ENCODE assay signal across 14 cellular contexts in the genomic region with DNA sequence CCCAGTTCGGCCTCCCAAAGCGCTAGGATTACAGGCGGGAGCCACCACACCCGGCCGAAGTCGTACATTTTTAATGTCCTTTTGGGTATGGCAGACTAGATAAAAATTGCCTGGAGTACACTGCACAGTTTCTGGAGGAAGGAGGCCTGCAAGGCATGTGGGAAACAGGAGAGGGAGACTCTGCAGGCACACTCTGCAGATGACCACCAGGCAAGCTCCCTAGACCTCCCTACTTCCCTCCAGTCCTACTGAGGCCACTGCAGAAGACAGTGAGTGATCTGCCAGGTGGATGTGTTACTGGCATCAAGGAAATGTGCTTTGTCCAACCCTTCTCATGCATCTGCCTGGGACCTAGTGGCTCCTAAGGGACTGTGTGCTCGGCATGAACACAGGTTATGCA. TPM values are rescaled to one million over a fixed set of nuclear protein-coding genes. Genes with fewer than 3 reads are reported as not detected.
"Had no signal": no experiment of that assay in that cellular context is flagged by ENCODE, and none has a peak within 500 bp of the region (broad histone marks: within the 10 kb centered on the region; RNA-seq: fewer than 3 reads in every experiment).

No MANE protein-coding gene starts in this region.

- H3K9me3 ChIP-seq: pancreas had no signal

- ATAC-seq: pancreas; stimulated activated naive CD8-positive, alpha-beta T cell treated with anti-CD3 and anti-CD28 coated beads, Interleukin-15, Interleukin-2, amounts not matched to agents 100 U/mL and 50 U/mL, for 24 hours had no signal

- H2AFZ ChIP-seq: hepatocyte had no signal

- H3K79me2 ChIP-seq: hepatocyte had no signal

- H3K27ac ChIP-seq: hepatocyte, pancreas had no signal

- H3K36me3 ChIP-seq: pancreas had no signal

- H3K4me2 ChIP-seq: hepatocyte had no signal

- H3K4me3 ChIP-seq: hepatocyte, pancreas had no signal

- DNase-seq: activated CD4-positive, alpha-beta memory T cell treated with anti-CD3 and anti-CD28 coated beads, Interleukin-2, amount 10 ng/mL, durations not matched to agents 7 days and 5 days; activated CD4-positive, alpha-beta T cell treated with anti-CD3 and anti-CD28 coated beads for 4 hours; activated naive CD4-positive, alpha-beta T cell treated with anti-CD3 and anti-CD28 coated beads, Interleukin-2, amount 10 ng/mL, durations not matched to agents 7 days and 5 days; activated T-cell treated with anti-CD3 and anti-CD28 coated beads, Interleukin-2, amount 50 U/mL, for 24 hours; caudate nucleus; foreskin melanocyte; islet precursor cell; mammary epithelial cell; naive B cell; pancreas; small intestine; stimulated activated naive CD8-positive, alpha-beta T cell treated with anti-CD3 and anti-CD28 coated beads, Interleukin-15, Interleukin-2, amounts not matched to agents 100 U/mL and 50 U/mL, for 24 hours; T-helper 2 cell had no signal

- H3K4me1 ChIP-seq: pancreas had no signal

- H3K27me3 ChIP-seq: hepatocyte, pancreas had no signal

RNA-seq across cellular contexts. Expression of gene PDLIM3, which starts 11.4 kb away (rescaled TPM):
- total RNA-seq: activated CD4-positive, alpha-beta memory T cell treated with anti-CD3 and anti-CD28 coated beads, Interleukin-2, amount 10 ng/mL, durations not matched to agents 7 days and 5 days had no signal

RNA-seq across cellular contexts. Expression of gene CCDC110, which starts 52.3 kb away (rescaled TPM):
- total RNA-seq: activated CD4-positive, alpha-beta memory T cell treated with anti-CD3 and anti-CD28 coated beads, Interleukin-2, amount 10 ng/mL, durations not matched to agents 7 days and 5 days had no signal
